Comparison of ENCODE assay signal across 23 cellular contexts in genomic region chr12:107064243-107064642, GRCh38. TPM values are rescaled to one million over a fixed set of nuclear protein-coding genes. Genes with fewer than 3 reads are reported as not detected.
DNase-seq lines count a peak whose midpoint lies in the region; ATAC-seq, FAIRE-seq and TF ChIP-seq lines count a peak whose summit lies in the region.
"Had no signal": no experiment of that assay in that cellular context is flagged by ENCODE, and none has a peak within 500 bp of the region (broad histone marks: within the 10 kb centered on the region; RNA-seq: fewer than 3 reads in every experiment).

No MANE protein-coding gene starts in this region.

- no peaks in the 10 kb centered on the region for H3K27me3 Mint-ChIP-seq in Caco-2 (ENCODE audit: insufficient read depth, unreplicated experiment)
- H3K27me3 Mint-ChIP-seq: CD4-positive, alpha-beta T cell had no signal

- no peak overlapping the region for H3K9ac ChIP-seq in HepG2 (ENCODE audit: insufficient read depth, low read depth, low read length)
- H3K9ac ChIP-seq: BLaER1 treated with 17β-estradiol and CSF1 and Interleukin-3, amounts not matched to agents 10 nM and 100 nM had no signal

- H3K27ac Mint-ChIP-seq in Caco-2 (ENCODE audit: unreplicated experiment): peak overlapping the region; percentile 11
- H3K27ac Mint-ChIP-seq: B cell; CD4-positive, alpha-beta T cell; CD8-positive, alpha-beta T cell had no signal

- no peak for TF ChIP-seq RAD21 in HepG2 (CRISPR knock-in tag; IDR thresholded peaks at IDR 0.05)

- no peaks in the 10 kb centered on the region for H4K20me1 ChIP-seq in HepG2 (ENCODE audit: insufficient read depth, low read length)
- H4K20me1 ChIP-seq: BLaER1 treated with 17β-estradiol and CSF1 and Interleukin-3, amounts not matched to agents 10 nM and 100 nM had no signal

- 95% methylated on average over 1 of the region's 1 CpG for WGBS in HepG2 (ENCODE audit: low lambda C conversion rate)
- WGBS in right lobe of liver (ENCODE audit: insufficient coverage, low coverage, low lambda C conversion rate, missing lambda C conversion rate): 92% methylated on average over 1 of the region's 1 CpG

- intact Hi-C loops in HepG2 (cut with micrococcal nuclease; ENCODE audit: unreplicated experiment): no loop called here
- intact Hi-C loops in right lobe of liver (cut with DNase I): no loop called here
- intact Hi-C loops in Caco-2 (cut with micrococcal nuclease; ENCODE audit: unreplicated experiment): no loop called here
- intact Hi-C loops in left ventricle myocardium superior (cut with micrococcal nuclease): no loop called here

- CTCF ChIA-PET in HepG2 (lab: Yijun Ruan, JAX; ENCODE audit: low intra/inter-chr PET ratio, low total read pairs): no interaction called here
- CTCF ChIA-PET in Caco-2 (lab: Charles Lee): no interaction called here

- H3K9me3 ChIP-seq in HepG2 (ENCODE audit: low read length) (no peaks in the 10 kb centered on the region), right lobe of liver (no peaks in the 10 kb centered on the region), Caco-2 (no peaks in the 10 kb centered on the region)

- H3K4me2 ChIP-seq in HepG2 (ENCODE audit: low read depth, low read length): no peak overlapping the region
- H3K4me2 ChIP-seq: BLaER1 treated with 17β-estradiol and CSF1 and Interleukin-3, amounts not matched to agents 10 nM and 100 nM had no signal

- no peaks in the 10 kb centered on the region for H3K27me3 ChIP-seq in HepG2 (ENCODE audit: control insufficient read depth in 1 of 2, insufficient read depth in 2 of 2, low read length in 2 of 2)
- no peaks in the 10 kb centered on the region for H3K27me3 ChIP-seq in right lobe of liver
- no peaks in the 10 kb centered on the region for H3K27me3 ChIP-seq in Caco-2 (replicated peaks; ENCODE audit: control insufficient read depth, insufficient read depth, low read length)
- H3K27me3 ChIP-seq: BLaER1 treated with 17β-estradiol and CSF1 and Interleukin-3, amounts not matched to agents 10 nM and 100 nM had no signal

- TF ChIP-seq EP300 in HepG2 (IDR thresholded peaks at IDR 0.05; ENCODE audit: low read depth in 2 of 2, low read length in 2 of 2) (no peak), HepG2 (CRISPR knock-in tag; IDR thresholded peaks at IDR 0.05; ENCODE audit: borderline replicate concordance) (no peak)

- FAIRE-seq in HepG2 (lab: Jason Lieb, UNC): no peak
- FAIRE-seq: A204.1, GM12878, GM12892, GM18507 had no signal

- no peaks in the 10 kb centered on the region for H3K79me2 ChIP-seq in HepG2 (ENCODE audit: insufficient read depth, low read length)

- BruUV-seq in HepG2 (replicated peaks; lab: Mats Ljungman, UMichigan): no TSS peak
- no TSS peak for BruUV-seq in Caco-2 (replicated peaks; lab: Mats Ljungman, UMichigan)

- H3K36me3 ChIP-seq in HepG2 (replicated peaks in 1 of 2; ENCODE audit: control insufficient read depth in 1 of 2, insufficient read depth in 2 of 2, low read length in 2 of 2): no peaks in the 10 kb centered on the region
- H3K36me3 ChIP-seq in right lobe of liver: no peaks in the 10 kb centered on the region
- H3K36me3 ChIP-seq in Caco-2 (ENCODE audit: control insufficient read depth, insufficient read depth, low read length): no peaks in the 10 kb centered on the region

- no peak for DNase-seq in HepG2 (ENCODE audit: low spot score)
- DNase-seq in right lobe of liver: no peak
- no peak for DNase-seq in Caco-2
- no peak for DNase-seq in SHP77 (lab: John Stamatoyannopoulos, UW)
- no peak for DNase-seq in left ventricle myocardium superior
- DNase-seq: 8988T; AML-193; CD4-positive, alpha-beta T cell; CD8-positive, alpha-beta T cell; DMS 273 treated with DMSO at 0.1 percent for 48 hours; DMS153; DMS53; DMS79; DND-41; EL; GDM1 had no signal

- H3K4me3 ChIP-seq in HepG2 (replicated peaks in 1 of 3; ENCODE audit: insufficient read depth in 1 of 3, low read depth in 2 of 3, low read length in 3 of 3): no peak overlapping the region
- H3K4me3 ChIP-seq in right lobe of liver: no peak overlapping the region
- no peak overlapping the region for H3K4me3 ChIP-seq in Caco-2 (ENCODE audit: low read depth, low read length)
- H3K4me3 ChIP-seq: BLaER1 treated with 17β-estradiol and CSF1 and Interleukin-3, amounts not matched to agents 10 nM and 100 nM; GM12878 had no signal

- no peaks in the 10 kb centered on the region for H3K36me3 Mint-ChIP-seq in Caco-2 (ENCODE audit: insufficient read depth, unreplicated experiment)

- TF ChIP-seq POLR2A in HepG2 (IDR thresholded peaks at IDR 0.05; ENCODE audit: insufficient read depth in 1 of 2, low read depth in 2 of 2, low read length in 2 of 2): no peak
- TF ChIP-seq POLR2A in right lobe of liver (IDR thresholded peaks at IDR 0.05): no peak

- in situ Hi-C loops in HepG2 (cut with HindIII; ENCODE audit: extremely low pct_ligation_motif_present, low pct_unique_long_range_greater_than_20kb): no loop called here

- no peak for TF ChIP-seq CTCF in HepG2 (CRISPR knock-in tag; IDR thresholded peaks at IDR 0.05)
- TF ChIP-seq CTCF in right lobe of liver (IDR thresholded peaks at IDR 0.05): no peak
- no peak for TF ChIP-seq CTCF in Caco-2 (IDR thresholded peaks at IDR 0.05; ENCODE audit: insufficient read depth in 1 of 2, low read depth in 1 of 2, low read length in 1 of 2, severe bottlenecking in 1 of 2, unreplicated experiment in 1 of 2)

- H3K9me3 Mint-ChIP-seq in Caco-2 (ENCODE audit: unreplicated experiment): no peaks in the 10 kb centered on the region

- no peak for ATAC-seq in HepG2
- no peak for ATAC-seq in right lobe of liver
- no peak for ATAC-seq in left ventricle myocardium superior
- ATAC-seq: CD8-positive, alpha-beta T cell; GM12878 had no signal

- H3K27ac ChIP-seq in HepG2 (ENCODE audit: extremely low read length, insufficient read depth, low read length): no peak overlapping the region
- H3K27ac ChIP-seq in right lobe of liver: no peak overlapping the region
- H3K27ac ChIP-seq: BLaER1 treated with 17β-estradiol and CSF1 and Interleukin-3, amounts not matched to agents 10 nM and 100 nM; C4-2B had no signal

- no peaks in the 10 kb centered on the region for H3K4me1 Mint-ChIP-seq in Caco-2 (ENCODE audit: low read depth, unreplicated experiment)
- H3K4me1 Mint-ChIP-seq: B cell had no signal

- no peak overlapping the region for H2AFZ ChIP-seq in HepG2 (ENCODE audit: low read length)

- no peaks in the 10 kb centered on the region for H3K4me1 ChIP-seq in HepG2 (ENCODE audit: insufficient read depth, low read length)
- H3K4me1 ChIP-seq in right lobe of liver: peaks cover 0 to 12% (median 0%) of the 10 kb centered on the region in 4 donors
- H3K4me1 ChIP-seq in Caco-2: no peaks in the 10 kb centered on the region

- POLR2A ChIA-PET in HepG2 (lab: Yijun Ruan, JAX) (no interaction called here), Caco-2 (lab: Charles Lee) (no interaction called here)

- H3K4me3 Mint-ChIP-seq in Caco-2 (ENCODE audit: unreplicated experiment): no peak overlapping the region
- H3K4me3 Mint-ChIP-seq: B cell; CD4-positive, alpha-beta T cell; CD8-positive, alpha-beta T cell had no signal

TF ChIP-seq in HepG2, 621 proteins besides CTCF, POLR2A, EP300 and RAD21:
- peak; percentile 90 for TF ChIP-seq ZNF7 (CRISPR knock-in tag; IDR thresholded peaks at IDR 0.05)
- TF ChIP-seq, protein P1, sequence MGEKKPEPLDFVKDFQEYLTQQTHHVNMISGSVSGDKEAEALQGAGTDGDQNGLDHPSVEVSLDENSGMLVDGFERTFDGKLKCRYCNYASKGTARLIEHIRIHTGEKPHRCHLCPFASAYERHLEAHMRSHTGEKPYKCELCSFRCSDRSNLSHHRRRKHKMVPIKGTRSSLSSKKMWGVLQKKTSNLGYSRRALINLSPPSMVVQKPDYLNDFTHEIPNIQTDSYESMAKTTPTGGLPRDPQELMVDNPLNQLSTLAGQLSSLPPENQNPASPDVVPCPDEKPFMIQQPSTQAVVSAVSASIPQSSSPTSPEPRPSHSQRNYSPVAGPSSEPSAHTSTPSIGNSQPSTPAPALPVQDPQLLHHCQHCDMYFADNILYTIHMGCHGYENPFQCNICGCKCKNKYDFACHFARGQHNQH (CRISPR knock-in tag; IDR thresholded peaks at IDR 0.05): no peak

RNA-seq across cellular contexts. Expression of gene CRY1, which starts 29.1 kb away (rescaled TPM):
- total RNA-seq in HepG2 (2016; rRNA removed; fragmentation: Illumina TruSeq; extraction: Trizol) (13.9 and 16.2 TPM in 2 replicates), right lobe of liver (10 to 100 TPM in 4 of 6 experiments, 1 to 10 TPM in 2; 7.5 to 12.5 (median 10.6) TPM), Caco-2 (2022) (19.4 and 22.2 TPM in 2 replicates), left ventricle myocardium superior (9.3 TPM)
- total RNA-seq in HepG2 (2016; cell fraction: cytosol; rRNA removed; fragmentation: Illumina TruSeq; extraction: Trizol; ENCODE audit: low read depth): 2.1 and 4.7 TPM in 2 replicates
- total RNA-seq in HepG2 (2016; cell fraction: insoluble cytoplasmic fraction; rRNA removed; fragmentation: Illumina TruSeq; extraction: Trizol): 15.3 and 15.7 TPM in 2 replicates
- total RNA-seq in HepG2 (2016; cell fraction: membrane; rRNA removed; fragmentation: Illumina TruSeq; extraction: Trizol): 6.4 and 7.1 TPM in 2 replicates
- 15.0 and 16.0 TPM in 2 replicates for total RNA-seq in HepG2 (2016; cell fraction: nucleus; rRNA removed; fragmentation: Illumina TruSeq; extraction: Trizol)
- polyA plus RNA-seq in HepG2 (2011; rRNA removed): 10.0 and 11.4 TPM in 2 replicates
- polyA plus RNA-seq in HepG2 (2011; cell fraction: cytosol; rRNA removed): 3.6 and 4.8 TPM in 2 replicates
- 34.2 and 41.9 TPM in 2 replicates for polyA plus RNA-seq in HepG2 (2011; cell fraction: nucleus; rRNA removed)
- polyA plus RNA-seq in HepG2 (2012): 10.3 and 12.9 TPM in 2 replicates
- 0.71 and 0.82 TPM in 2 replicates for polyA plus RNA-seq in HepG2 (2016; cell fraction: cytosol; fragmentation: Illumina TruSeq; extraction: Trizol; ENCODE audit: low read depth)
- 14.1 and 15.2 TPM in 2 replicates for polyA plus RNA-seq in HepG2 (2016; cell fraction: insoluble cytoplasmic fraction; fragmentation: Illumina TruSeq; extraction: Trizol; ENCODE audit: low read depth)
- 2.0 and 2.4 TPM in 2 replicates for polyA plus RNA-seq in HepG2 (2016; cell fraction: membrane; fragmentation: Illumina TruSeq; extraction: Trizol; ENCODE audit: low read depth)
- polyA plus RNA-seq in HepG2 (2016; cell fraction: nucleus; fragmentation: Illumina TruSeq; extraction: Trizol; ENCODE audit: insufficient read depth, low read depth): 28.5 and 29.3 TPM in 2 replicates
- polyA minus RNA-seq in HepG2 (2011; rRNA and poly(A)+ RNA removed; ENCODE audit: low replicate concordance): 5.5 and 7.3 TPM in 2 replicates
- polyA minus RNA-seq in HepG2 (2011; cell fraction: cytosol; rRNA and poly(A)+ RNA removed): 4.3 and 5.8 TPM in 2 replicates
- 21.1 and 23.1 TPM in 2 replicates for polyA minus RNA-seq in HepG2 (2011; cell fraction: nucleus; rRNA and poly(A)+ RNA removed)
